Comparison of ENCODE assay signal across 9 cellular contexts in the genomic region with DNA sequence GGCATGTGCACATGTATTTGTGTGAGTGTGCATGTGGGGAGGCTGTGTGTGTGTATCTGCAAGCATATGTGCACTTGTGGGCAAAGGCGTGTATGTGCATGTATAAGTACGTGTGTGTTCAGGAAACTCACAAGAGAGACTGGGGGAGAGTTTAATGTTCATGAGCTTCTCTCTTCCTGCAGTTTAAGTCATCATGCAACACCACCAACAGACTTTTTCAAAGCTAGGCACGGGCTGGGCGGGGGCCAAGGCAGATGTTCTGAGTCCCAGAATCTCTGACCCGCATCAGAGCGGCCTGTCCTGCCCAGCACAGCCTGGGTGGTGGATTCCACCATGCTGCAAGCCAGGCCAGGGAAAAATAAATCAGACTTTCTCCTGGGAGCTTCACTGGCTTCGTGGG.
DNase-seq lines count a peak whose midpoint lies in the region; ATAC-seq, FAIRE-seq and TF ChIP-seq lines count a peak whose summit lies in the region.
"Had no signal": no experiment of that assay in that cellular context is flagged by ENCODE, and none has a peak within 500 bp of the region (broad histone marks: within the 10 kb centered on the region; RNA-seq: fewer than 3 reads in every experiment).

No MANE protein-coding gene starts in this region.

- no peak for TF ChIP-seq POLR2A in H54 (IDR thresholded peaks at IDR 0.05; ENCODE audit: low read depth, low read length)

- no peak for ATAC-seq in natural killer cell treated with Interleukin-12 subunit alpha and Interleukin-12 subunit beta and Interleukin-15 and Interleukin-18, amount 100 ng/mL, for 72 hours
- ATAC-seq in GM18511 (IDR thresholded peaks at IDR 0.05; ENCODE audit: unreplicated experiment): no peak
- ATAC-seq in GM21526 (IDR thresholded peaks at IDR 0.05; ENCODE audit: low FRiP score, unreplicated experiment): no peak

- POLR2A ChIA-PET in OCI-LY7 (lab: Charles Lee): interaction anchor here (0.7 to 1.7 kb wide), 2 partner anchors 9 to 18 kb away, joined by 4 to 13 read pairs; no protein-coding TSS in a partner anchor

- no peaks in the 10 kb centered on the region for H3K27me3 Mint-ChIP-seq in natural killer cell treated with Interleukin-12 subunit alpha and Interleukin-12 subunit beta and Interleukin-15 and Interleukin-18, amount 100 ng/mL, for 72 hours

- H4K20me1 ChIP-seq in BLaER1 treated with 17β-estradiol and CSF1 and Interleukin-3, amounts not matched to agents 10 nM and 100 nM: peaks cover 0 to 87% (median 0%) of the 10 kb centered on the region in 11 experiments; a peak in 5 of 22 replicates
- H4K20me1 ChIP-seq in OCI-LY7 (ENCODE audit: insufficient read depth, low read length): no peaks in the 10 kb centered on the region

- H2AFZ ChIP-seq in OCI-LY7 (ENCODE audit: low read length): no peak overlapping the region

- H3K27ac Mint-ChIP-seq in natural killer cell treated with Interleukin-12 subunit alpha and Interleukin-12 subunit beta and Interleukin-15 and Interleukin-18, amount 100 ng/mL, for 72 hours: peak overlapping the region; percentile 84 to 92

- H3K36me3 Mint-ChIP-seq in natural killer cell treated with Interleukin-12 subunit alpha and Interleukin-12 subunit beta and Interleukin-15 and Interleukin-18, amount 100 ng/mL, for 72 hours: no peaks in the 10 kb centered on the region

- H3K27ac ChIP-seq in BLaER1 treated with 17β-estradiol and CSF1 and Interleukin-3, amounts not matched to agents 10 nM and 100 nM: peak overlapping the region in 1 of 11 experiments; percentile 6; a peak in 1 of 22 replicates
- H3K27ac ChIP-seq in OCI-LY7 (ENCODE audit: low read depth, low read length, poor library complexity, severe bottlenecking): no peak overlapping the region
- H3K27ac ChIP-seq in effector memory CD4-positive, alpha-beta T cell (ENCODE audit: insufficient read depth, low read length, poor library complexity, severe bottlenecking): peak overlapping the region; percentile 65

- H3K9me2 ChIP-seq in OCI-LY7 (ENCODE audit: insufficient read depth, low read length): no peaks in the 10 kb centered on the region
- H3K9me2 ChIP-seq: SK-N-SH had no signal

- peaks cover 44 to 64% of the 10 kb centered on the region in 2 donors for H3K4me1 Mint-ChIP-seq in natural killer cell treated with Interleukin-12 subunit alpha and Interleukin-12 subunit beta and Interleukin-15 and Interleukin-18, amount 100 ng/mL, for 72 hours (ENCODE audit: low read depth in 2 of 2)

- H3K27me3 ChIP-seq in BLaER1 treated with 17β-estradiol and CSF1 and Interleukin-3, amounts not matched to agents 10 nM and 100 nM: peaks cover 0 to 22% (median 0%) of the 10 kb centered on the region in 11 experiments; a peak in 5 of 22 replicates
- H3K27me3 ChIP-seq in effector memory CD4-positive, alpha-beta T cell (replicated peaks; ENCODE audit: control insufficient read depth, insufficient read depth, low read length, poor library complexity, severe bottlenecking): no peaks in the 10 kb centered on the region

- H3K9me3 Mint-ChIP-seq in natural killer cell treated with Interleukin-12 subunit alpha and Interleukin-12 subunit beta and Interleukin-15 and Interleukin-18, amount 100 ng/mL, for 72 hours: no peaks in the 10 kb centered on the region

- TF ChIP-seq CTCF in OCI-LY7 (conservative IDR thresholded peaks at IDR 0.05; ENCODE audit: low read length) (no peak), D721Med (IDR thresholded peaks at IDR 0.05; ENCODE audit: insufficient read depth, missing control alignments) (no peak)

- CTCF ChIA-PET in OCI-LY7 (lab: Charles Lee; ENCODE audit: unreplicated experiment): no interaction called here

- no peaks in the 10 kb centered on the region for H3K79me2 ChIP-seq in OCI-LY7 (ENCODE audit: insufficient read depth, low read depth, low read length)

- peak overlapping the region; percentile 84 for H3K4me3 Mint-ChIP-seq in natural killer cell treated with Interleukin-12 subunit alpha and Interleukin-12 subunit beta and Interleukin-15 and Interleukin-18, amount 100 ng/mL, for 72 hours

- no peaks in the 10 kb centered on the region for H3K9me3 ChIP-seq in BLaER1 treated with 17β-estradiol and CSF1 and Interleukin-3, amounts not matched to agents 10 nM and 100 nM (replicated peaks in 1 of 11)
- H3K9me3 ChIP-seq in OCI-LY7 (ENCODE audit: low read length): no peaks in the 10 kb centered on the region
- no peaks in the 10 kb centered on the region for H3K9me3 ChIP-seq in effector memory CD4-positive, alpha-beta T cell (ENCODE audit: control insufficient read depth, low read length)
- H3K9me3 ChIP-seq: SK-N-SH had no signal

- H3K9ac ChIP-seq in BLaER1 treated with 17β-estradiol and CSF1 and Interleukin-3, amounts not matched to agents 10 nM and 100 nM: peak overlapping the region in 4 of 11 experiments; percentile 26 to 64 (median 35); a peak in 4 of 22 replicates
- H3K9ac ChIP-seq: SK-N-SH had no signal

- DNase-seq in OCI-LY7 (ENCODE audit: low spot score) (no peak), H54 (ENCODE audit: insufficient read length, low spot score) (no peak), D721Med (ENCODE audit: insufficient read length, low spot score) (no peak)
- DNase-seq in effector memory CD4-positive, alpha-beta T cell: no peak
- no peak for DNase-seq in natural killer cell treated with Interleukin-12 subunit alpha and Interleukin-12 subunit beta and Interleukin-15 and Interleukin-18, amount 100 ng/mL, for 72 hours (ENCODE audit: low spot score)
- DNase-seq: SK-N-SH had no signal

- BruUV-seq in OCI-LY7 (replicated peaks; lab: Mats Ljungman, UMichigan): no TSS peak

- peaks cover 30 to 71% (median 52%) of the 10 kb centered on the region in 10 experiments for H3K4me1 ChIP-seq in BLaER1 treated with 17β-estradiol and CSF1 and Interleukin-3, amounts not matched to agents 10 nM and 100 nM
- H3K4me1 ChIP-seq in OCI-LY7 (ENCODE audit: insufficient read depth, low read length, poor library complexity, severe bottlenecking): peaks cover 18% of the 10 kb centered on the region
- H3K4me1 ChIP-seq in effector memory CD4-positive, alpha-beta T cell (ENCODE audit: control insufficient read depth, insufficient read depth, low read length, poor library complexity, severe bottlenecking): peaks cover 26% of the 10 kb centered on the region

- intact Hi-C loops in OCI-LY7 (cut with micrococcal nuclease; ENCODE audit: unreplicated experiment): no loop called here

- H3K36me3 ChIP-seq in BLaER1 treated with 17β-estradiol and CSF1 and Interleukin-3, amounts not matched to agents 10 nM and 100 nM: no peaks in the 10 kb centered on the region
- no peaks in the 10 kb centered on the region for H3K36me3 ChIP-seq in OCI-LY7 (ENCODE audit: insufficient read depth, low read length)
- H3K36me3 ChIP-seq in effector memory CD4-positive, alpha-beta T cell (ENCODE audit: control insufficient read depth, insufficient read depth, low read length): no peaks in the 10 kb centered on the region

- FAIRE-seq in H54 (lab: Jason Lieb, UNC): no peak
- FAIRE-seq in D721Med (lab: Jason Lieb, UNC): no peak

- no peak overlapping the region for H3K4me3 ChIP-seq in BLaER1 treated with 17β-estradiol and CSF1 and Interleukin-3, amounts not matched to agents 10 nM and 100 nM
- H3K4me3 ChIP-seq in OCI-LY7 (ENCODE audit: low read depth, low read length, poor library complexity, severe bottlenecking): no peak overlapping the region
- peak overlapping the region; percentile 49 for H3K4me3 ChIP-seq in effector memory CD4-positive, alpha-beta T cell (ENCODE audit: insufficient read depth, low read depth, low read length, poor library complexity, severe bottlenecking)

- peak overlapping the region; percentile 27 to 91 (median 73); a peak in 21 of 22 replicates for H3K4me2 ChIP-seq in BLaER1 treated with 17β-estradiol and CSF1 and Interleukin-3, amounts not matched to agents 10 nM and 100 nM
- peak overlapping the region; percentile 37; the same call in 1 of the 2 replicates for H3K4me2 ChIP-seq in OCI-LY7 (ENCODE audit: low read length)
- H3K4me2 ChIP-seq: SK-N-SH had no signal
